ENCODE assay signal across 31 cellular contexts in genomic region chr6:102127253-102127652, GRCh38.
"Had no signal": no experiment of that assay in that cellular context is flagged by ENCODE, and none has a peak within 500 bp of the region (broad histone marks: within the 10 kb centered on the region; RNA-seq: fewer than 3 reads in every experiment).

No MANE protein-coding gene starts in this region.

- H3K9ac ChIP-seq: SK-N-SH had no signal

- H3K4me3 ChIP-seq: MG63, PC-9, SJSA1 had no signal

- H3K4me1 ChIP-seq: SJSA1 had no signal

- H2AFZ ChIP-seq: PC-9 had no signal

- H3K27me3 ChIP-seq: MG63, SJSA1 had no signal

- ATAC-seq: Panc1, Right ventricle myocardium inferior had no signal

- H3K9me3 ChIP-seq: MG63, SK-N-SH had no signal

- H3K4me2 ChIP-seq: PC-9, SK-N-SH had no signal

- DNase-seq: Kasumi-1, KG1, MG63, NCI-H1048, NCI-H1092 treated with DMSO at 0.1 percent for 48 hours, NCI-H1105 treated with DMSO at 0.1 percent for 48 hours, NCI-H1417, NCI-H1436, NCI-H146, NCI-H1694, NCI-H187, NCI-H1930, NCI-H2029 treated with DMSO at 0.1 percent for 48 hours, NCI-H2081 treated with DMSO at 0.1 percent for 48 hours, NCI-H2107, NCI-H2171, NCI-H226, NCI-H446 treated with DMSO at 0.1 percent for 48 hours, NCI-H510A, NCI-H524, NCI-H526, NCI-H748 treated with DMSO at 0.1 percent for 48 hours, PC-9, SHP77, SIG-M5, SK-N-SH, SW 1271 had no signal

- H3K36me3 ChIP-seq: MG63, SJSA1 had no signal

- H3K27ac ChIP-seq: PC-9, RWPE1, SJSA1 had no signal
